1 cellular context compared by ENCODE assay signal in the genomic region with DNA sequence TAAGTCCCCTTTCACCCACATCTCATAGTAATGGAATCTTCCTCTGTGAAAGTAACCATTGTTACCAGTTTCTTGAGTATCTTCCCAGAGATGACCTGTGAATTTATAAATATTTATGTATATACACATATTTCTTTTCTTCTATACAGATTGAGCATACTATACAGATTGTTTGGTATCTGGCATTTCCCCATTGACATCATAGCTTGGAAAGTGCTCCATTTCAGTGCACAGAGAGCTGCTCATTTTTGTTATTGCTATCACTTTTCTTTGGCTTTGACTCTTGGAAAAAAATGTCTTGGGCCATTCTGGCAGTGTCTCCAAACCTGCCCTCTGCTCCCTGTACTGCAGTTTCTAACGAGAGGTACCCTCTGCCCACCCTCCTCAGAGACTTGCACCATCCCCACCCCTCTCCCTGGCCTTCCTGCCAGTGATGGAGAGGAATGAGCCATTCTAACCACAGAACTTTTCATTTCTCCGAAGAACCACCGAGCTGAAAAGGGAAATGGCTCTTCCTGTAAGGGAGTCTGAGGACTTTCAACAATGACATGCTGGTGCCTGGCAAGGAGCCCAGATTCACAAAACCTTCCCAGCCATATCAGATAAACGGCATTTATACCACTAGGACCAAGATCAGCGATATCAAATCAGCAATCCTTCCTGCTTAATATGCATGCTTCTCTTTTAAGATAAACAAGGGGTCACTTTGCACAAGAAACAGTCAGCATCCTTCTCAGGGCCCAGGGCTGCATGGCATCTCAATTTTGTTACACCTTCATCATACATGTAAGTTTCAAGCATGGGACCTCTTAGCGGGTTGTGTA.
TF ChIP-seq lines count a peak whose summit lies in the region.

No MANE protein-coding gene starts in this region.

TF ChIP-seq in IMR-90, 13 proteins besides CTCF, POLR2A, EP300 and RAD21 (continued from another document):
- TF ChIP-seq MAFK (IDR thresholded peaks at IDR 0.05; ENCODE audit: low read depth, low read length) (0 out of 2 replicates have a peak, but pooled peaks have one; percentile 5), SMC3 (IDR thresholded peaks at IDR 0.05; ENCODE audit: low read depth, low read length) (no peak)
- TF ChIP-seq, protein P1, sequence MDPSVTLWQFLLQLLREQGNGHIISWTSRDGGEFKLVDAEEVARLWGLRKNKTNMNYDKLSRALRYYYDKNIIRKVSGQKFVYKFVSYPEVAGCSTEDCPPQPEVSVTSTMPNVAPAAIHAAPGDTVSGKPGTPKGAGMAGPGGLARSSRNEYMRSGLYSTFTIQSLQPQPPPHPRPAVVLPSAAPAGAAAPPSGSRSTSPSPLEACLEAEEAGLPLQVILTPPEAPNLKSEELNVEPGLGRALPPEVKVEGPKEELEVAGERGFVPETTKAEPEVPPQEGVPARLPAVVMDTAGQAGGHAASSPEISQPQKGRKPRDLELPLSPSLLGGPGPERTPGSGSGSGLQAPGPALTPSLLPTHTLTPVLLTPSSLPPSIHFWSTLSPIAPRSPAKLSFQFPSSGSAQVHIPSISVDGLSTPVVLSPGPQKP (IDR thresholded peaks at IDR 0.05; ENCODE audit: borderline replicate concordance, low read depth, low read length), result no peak
TF ChIP-seq in IMR-90: peak in this region for 2.
